Comparison of ENCODE assay signal across 16 cellular contexts in genomic region chr1:107246775-107247345, GRCh38.
DNase-seq lines count a peak whose midpoint lies in the region; ATAC-seq and TF ChIP-seq lines count a peak whose summit lies in the region.
"Had no signal": no experiment of that assay in that cellular context is flagged by ENCODE, and none has a peak within 500 bp of the region (broad histone marks: within the 10 kb centered on the region; RNA-seq: fewer than 3 reads in every experiment).

No MANE protein-coding gene starts in this region.

- no peak overlapping the region for H3K4ac ChIP-seq in mesendoderm (ENCODE audit: low read depth, low read length)

- no peak overlapping the region for H3K23ac ChIP-seq in mesendoderm (ENCODE audit: low read length)

- no peaks in the 10 kb centered on the region for H3K36me3 Mint-ChIP-seq in activated CD4-positive, alpha-beta memory T cell treated with anti-CD3 and anti-CD28 coated beads, Interleukin-2, amount 10 ng/mL, durations not matched to agents 7 days and 5 days (ENCODE audit: low read depth)

- no peak overlapping the region for H2BK120ac ChIP-seq in mesendoderm (ENCODE audit: low read depth, low read length)

- no peak for TF ChIP-seq CTCF in GM10266 (IDR thresholded peaks at IDR 0.05; ENCODE audit: control insufficient read depth, insufficient read depth, low read depth, missing control alignments)

- ATAC-seq in GM18868 (IDR thresholded peaks at IDR 0.05; ENCODE audit: unreplicated experiment) = peak; percentile 48
- ATAC-seq in GM21619 (IDR thresholded peaks at IDR 0.05; ENCODE audit: unreplicated experiment) = peak; percentile 60
- peak; percentile 63 for ATAC-seq in HG03457 (IDR thresholded peaks at IDR 0.05; ENCODE audit: unreplicated experiment)
- ATAC-seq: activated T-cell treated with anti-CD3 and anti-CD28 coated beads, Interleukin-2, amount 50 U/mL, for 72 hours had no signal

- H3K27ac Mint-ChIP-seq in activated CD4-positive, alpha-beta memory T cell treated with anti-CD3 and anti-CD28 coated beads, Interleukin-2, amount 10 ng/mL, durations not matched to agents 7 days and 5 days = no peak overlapping the region
- H3K27ac Mint-ChIP-seq: activated T-cell treated with anti-CD3 and anti-CD28 coated beads, Interleukin-2, amount 50 U/mL, for 72 hours had no signal

- H4K8ac ChIP-seq in mesendoderm (ENCODE audit: low read depth, low read length) = no peak overlapping the region

- no peak overlapping the region for H3K27ac ChIP-seq in mesendoderm (ENCODE audit: low read depth, low read length)
- H3K27ac ChIP-seq: right atrium auricular region, stomach had no signal

- no peak overlapping the region for H3K4me3 ChIP-seq in mesendoderm (ENCODE audit: low read length)
- H3K4me3 ChIP-seq: right atrium auricular region, stomach had no signal

- no peak overlapping the region for H4K5ac ChIP-seq in mesendoderm (ENCODE audit: low read length)

- H3K18ac ChIP-seq in mesendoderm (ENCODE audit: low read length) = no peak overlapping the region

- POLR2A ChIA-PET in activated CD4-positive, alpha-beta memory T cell treated with anti-CD3 and anti-CD28 coated beads, Interleukin-2, amount 10 ng/mL, durations not matched to agents 7 days and 5 days (lab: Charles Lee) = no interaction called here

- no peak overlapping the region for H3K56ac ChIP-seq in mesendoderm (ENCODE audit: low read length)

- WGBS in mesendoderm (ENCODE audit: extremely low coverage, insufficient coverage, low lambda C conversion rate) = no CpG with 5 or more reads among the region's 8 CpGs

- no peaks in the 10 kb centered on the region for H3K79me2 ChIP-seq in mesendoderm (ENCODE audit: control insufficient read depth, insufficient read depth, low read length)

- H3K79me1 ChIP-seq in mesendoderm (ENCODE audit: low read length) = no peaks in the 10 kb centered on the region

- peaks cover 2% of the 10 kb centered on the region for H3K27me3 Mint-ChIP-seq in activated CD4-positive, alpha-beta memory T cell treated with anti-CD3 and anti-CD28 coated beads, Interleukin-2, amount 10 ng/mL, durations not matched to agents 7 days and 5 days

- CTCF ChIA-PET in activated CD4-positive, alpha-beta memory T cell treated with anti-CD3 and anti-CD28 coated beads, Interleukin-2, amount 10 ng/mL, durations not matched to agents 7 days and 5 days (lab: Charles Lee) = interaction anchor here (0.7 kb wide), 1 partner anchor 12 kb away, joined by 5 read pairs; no protein-coding TSS in a partner anchor

- H3K27me3 ChIP-seq in mesendoderm (ENCODE audit: insufficient read depth, low read length, poor library complexity) = no peaks in the 10 kb centered on the region
- H3K27me3 ChIP-seq: right atrium auricular region, stomach had no signal

- no peaks in the 10 kb centered on the region for H3K36me3 ChIP-seq in mesendoderm (ENCODE audit: control insufficient read depth, insufficient read depth, low read length)
- H3K36me3 ChIP-seq: right atrium auricular region, stomach had no signal

- no peak overlapping the region for H2BK15ac ChIP-seq in mesendoderm (replicated peaks; ENCODE audit: low read depth)

- H3K4me3 Mint-ChIP-seq in activated CD4-positive, alpha-beta memory T cell treated with anti-CD3 and anti-CD28 coated beads, Interleukin-2, amount 10 ng/mL, durations not matched to agents 7 days and 5 days = no peak overlapping the region
- H3K4me3 Mint-ChIP-seq: activated T-cell treated with anti-CD3 and anti-CD28 coated beads, Interleukin-2, amount 50 U/mL, for 72 hours had no signal

- peaks cover 4% of the 10 kb centered on the region for H3K4me1 Mint-ChIP-seq in activated CD4-positive, alpha-beta memory T cell treated with anti-CD3 and anti-CD28 coated beads, Interleukin-2, amount 10 ng/mL, durations not matched to agents 7 days and 5 days

- no peak overlapping the region for H2BK5ac ChIP-seq in mesendoderm (ENCODE audit: low read length)

- no peaks in the 10 kb centered on the region for H3K9me3 Mint-ChIP-seq in activated CD4-positive, alpha-beta memory T cell treated with anti-CD3 and anti-CD28 coated beads, Interleukin-2, amount 10 ng/mL, durations not matched to agents 7 days and 5 days

- H3K4me1 ChIP-seq in mesendoderm (ENCODE audit: control insufficient read depth, low read depth, low read length) = no peaks in the 10 kb centered on the region
- H3K4me1 ChIP-seq: right atrium auricular region, stomach had no signal

- no peak overlapping the region for H3K4me2 ChIP-seq in mesendoderm (ENCODE audit: low read length)

- no peak overlapping the region for H2AK5ac ChIP-seq in mesendoderm (ENCODE audit: low read length)

- H3K9ac ChIP-seq in mesendoderm (ENCODE audit: low read length) = no peak overlapping the region

- DNase-seq in mesendoderm = peak; percentile 42
- DNase-seq in activated naive CD4-positive, alpha-beta T cell treated with Interleukin-2 at 50 U/mL for 16 hours = no peak
- no peak for DNase-seq in GM10266 (ENCODE audit: extremely low spot score)
- no peak for DNase-seq in activated CD4-positive, alpha-beta memory T cell treated with anti-CD3 and anti-CD28 coated beads, Interleukin-2, amount 10 ng/mL, durations not matched to agents 7 days and 5 days
- DNase-seq in NCI-H345 treated with DMSO at 0.1 percent for 48 hours (lab: John Stamatoyannopoulos, UW; ENCODE audit: unreplicated experiment) = no peak
- DNase-seq: activated T-cell treated with anti-CD3 and anti-CD28 coated beads, Interleukin-2, amount 50 U/mL, for 72 hours; anterior cingulate cortex; C1 segment of cervical spinal cord; EL; foreskin fibroblast; NCI-H2081; stomach had no signal
